ENCODE assay signal across 13 cellular contexts in the genomic region with DNA sequence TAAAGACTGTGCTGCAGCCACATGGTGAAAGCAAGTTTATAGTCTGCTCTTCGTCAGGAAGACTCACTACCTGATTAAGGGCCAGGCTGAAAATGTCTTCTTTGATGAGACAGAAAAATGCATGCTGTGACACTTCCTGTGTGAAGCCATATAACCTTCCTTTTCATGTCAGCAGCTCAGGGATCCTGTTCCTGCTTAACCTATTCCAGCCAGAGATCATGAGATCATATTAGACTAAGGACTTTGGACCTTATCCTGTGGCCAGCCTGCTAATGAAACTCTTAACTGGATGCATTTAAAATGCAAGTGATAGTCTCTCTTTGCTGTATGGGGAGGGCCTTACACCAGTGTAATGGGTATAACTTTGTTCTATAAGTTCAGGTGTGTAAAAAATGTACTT.
DNase-seq lines count a peak whose midpoint lies in the region; ATAC-seq and TF ChIP-seq lines count a peak whose summit lies in the region.
"Had no signal": no experiment of that assay in that cellular context is flagged by ENCODE, and none has a peak within 500 bp of the region (broad histone marks: within the 10 kb centered on the region; RNA-seq: fewer than 3 reads in every experiment).

No MANE protein-coding gene starts in this region.

- H3K4me3 Mint-ChIP-seq in activated naive CD8-positive, alpha-beta T cell treated with anti-CD3 and anti-CD28 coated beads, Interleukin-2, amount 10 ng/mL, durations not matched to agents 7 days and 5 days = no peak overlapping the region
- no peak overlapping the region for H3K4me3 Mint-ChIP-seq in activated naive CD8-positive, alpha-beta T cell treated with anti-CD3 and anti-CD28 coated beads, Interleukin-2, amount 50 U/mL, for 24 hours
- no peak overlapping the region for H3K4me3 Mint-ChIP-seq in stimulated activated effector memory CD8-positive, alpha-beta T cell treated with anti-CD3 and anti-CD28 coated beads, Interleukin-12 subunit alpha, Interleukin-12 subunit beta, amount 100 ng/mL, for 72 hours
- H3K4me3 Mint-ChIP-seq: activated T-cell treated with anti-CD3 and anti-CD28 coated beads, Interleukin-2, amount 50 U/mL, for 4 hours had no signal

- peaks cover 9% of the 10 kb centered on the region for H3K4me1 Mint-ChIP-seq in activated naive CD8-positive, alpha-beta T cell treated with anti-CD3 and anti-CD28 coated beads, Interleukin-2, amount 10 ng/mL, durations not matched to agents 7 days and 5 days
- H3K4me1 Mint-ChIP-seq in activated naive CD8-positive, alpha-beta T cell treated with anti-CD3 and anti-CD28 coated beads, Interleukin-2, amount 50 U/mL, for 24 hours = peaks cover 12% of the 10 kb centered on the region
- peaks cover 17% of the 10 kb centered on the region for H3K4me1 Mint-ChIP-seq in stimulated activated effector memory CD8-positive, alpha-beta T cell treated with anti-CD3 and anti-CD28 coated beads, Interleukin-12 subunit alpha, Interleukin-12 subunit beta, amount 100 ng/mL, for 72 hours

- H3K9me3 ChIP-seq in colonic mucosa = no peaks in the 10 kb centered on the region
- H3K9me3 ChIP-seq in esophagus muscularis mucosa = no peaks in the 10 kb centered on the region
- H3K9me3 ChIP-seq: transverse colon had no signal

- H3K27me3 Mint-ChIP-seq in activated naive CD8-positive, alpha-beta T cell treated with anti-CD3 and anti-CD28 coated beads, Interleukin-2, amount 10 ng/mL, durations not matched to agents 7 days and 5 days = no peaks in the 10 kb centered on the region
- H3K27me3 Mint-ChIP-seq in activated naive CD8-positive, alpha-beta T cell treated with anti-CD3 and anti-CD28 coated beads, Interleukin-2, amount 50 U/mL, for 24 hours = no peaks in the 10 kb centered on the region

- H3K27me3 ChIP-seq in colonic mucosa = no peaks in the 10 kb centered on the region
- H3K27me3 ChIP-seq in esophagus muscularis mucosa = no peaks in the 10 kb centered on the region
- H3K27me3 ChIP-seq: transverse colon had no signal

- H3K36me3 ChIP-seq in colonic mucosa (no peaks in the 10 kb centered on the region), esophagus muscularis mucosa (no peaks in the 10 kb centered on the region)
- H3K36me3 ChIP-seq: transverse colon had no signal

- 83% methylated on average over 1 of the region's 1 CpG for WGBS in esophagus muscularis mucosa

- TF ChIP-seq CTCF in NB4 (IDR thresholded peaks at IDR 0.05; ENCODE audit: low read depth, low read length) (no peak), colonic mucosa (IDR thresholded peaks at IDR 0.05) (no peak), esophagus muscularis mucosa (IDR thresholded peaks at IDR 0.05) (no peak)

- TF ChIP-seq EP300 in esophagus muscularis mucosa (IDR thresholded peaks at IDR 0.05) = no peak

- intact Hi-C loops in colonic mucosa (cut with DNase I) (no loop called here), esophagus muscularis mucosa (cut with DNase I) (no loop called here)

- H3K27ac ChIP-seq in colonic mucosa (no peak overlapping the region), esophagus muscularis mucosa (replicated peaks in 1 of 4) (no peak overlapping the region)

- no peaks in the 10 kb centered on the region for H3K36me3 Mint-ChIP-seq in activated naive CD8-positive, alpha-beta T cell treated with anti-CD3 and anti-CD28 coated beads, Interleukin-2, amount 10 ng/mL, durations not matched to agents 7 days and 5 days
- H3K36me3 Mint-ChIP-seq in activated naive CD8-positive, alpha-beta T cell treated with anti-CD3 and anti-CD28 coated beads, Interleukin-2, amount 50 U/mL, for 24 hours (ENCODE audit: low read depth) = no peaks in the 10 kb centered on the region
- no peaks in the 10 kb centered on the region for H3K36me3 Mint-ChIP-seq in stimulated activated effector memory CD8-positive, alpha-beta T cell treated with anti-CD3 and anti-CD28 coated beads, Interleukin-12 subunit alpha, Interleukin-12 subunit beta, amount 100 ng/mL, for 72 hours

- no peaks in the 10 kb centered on the region for H3K9me3 Mint-ChIP-seq in activated naive CD8-positive, alpha-beta T cell treated with anti-CD3 and anti-CD28 coated beads, Interleukin-2, amount 10 ng/mL, durations not matched to agents 7 days and 5 days
- no peaks in the 10 kb centered on the region for H3K9me3 Mint-ChIP-seq in activated naive CD8-positive, alpha-beta T cell treated with anti-CD3 and anti-CD28 coated beads, Interleukin-2, amount 50 U/mL, for 24 hours
- H3K9me3 Mint-ChIP-seq in stimulated activated effector memory CD8-positive, alpha-beta T cell treated with anti-CD3 and anti-CD28 coated beads, Interleukin-12 subunit alpha, Interleukin-12 subunit beta, amount 100 ng/mL, for 72 hours = no peaks in the 10 kb centered on the region
- H3K9me3 Mint-ChIP-seq: activated T-cell treated with anti-CD3 and anti-CD28 coated beads, Interleukin-2, amount 50 U/mL, for 4 hours had no signal

- H3K4me3 ChIP-seq in NB4 (ENCODE audit: low read depth, low read length) = no peak overlapping the region
- H3K4me3 ChIP-seq in colonic mucosa = no peak overlapping the region
- H3K4me3 ChIP-seq in esophagus muscularis mucosa = no peak overlapping the region
- H3K4me3 ChIP-seq: transverse colon had no signal

- TF ChIP-seq POLR2A in NB4 (IDR thresholded peaks at IDR 0.05; ENCODE audit: extremely low read depth, insufficient read length) = no peak
- no peak for TF ChIP-seq POLR2A in esophagus muscularis mucosa (IDR thresholded peaks at IDR 0.05; ENCODE audit: low read depth)

- DNase-seq in activated naive CD8-positive, alpha-beta T cell treated with anti-CD3 and anti-CD28 coated beads, Interleukin-2, amount 10 ng/mL, durations not matched to agents 7 days and 5 days = no peak
- no peak for DNase-seq in activated naive CD8-positive, alpha-beta T cell treated with anti-CD3 and anti-CD28 coated beads, Interleukin-2, amount 50 U/mL, for 24 hours
- DNase-seq in NB4 (ENCODE audit: low read depth) = peak; percentile 63
- peak; percentile 28 for DNase-seq in colonic mucosa
- no peak for DNase-seq in stimulated activated effector memory CD8-positive, alpha-beta T cell treated with anti-CD3 and anti-CD28 coated beads, Interleukin-12 subunit alpha, Interleukin-12 subunit beta, amount 100 ng/mL, for 72 hours (ENCODE audit: low spot score in 2 of 2)
- no peak for DNase-seq in esophagus muscularis mucosa (ENCODE audit: extremely low spot score)
- no peak for DNase-seq in UCSD-AML1 (lab: John Stamatoyannopoulos, UW; ENCODE audit: unreplicated experiment)
- DNase-seq: activated T-cell treated with anti-CD3 and anti-CD28 coated beads, Interleukin-2, amount 50 U/mL, for 4 hours; EL; GOT3; stimulated activated CD4-positive, alpha-beta T cell treated with anti-CD3 and anti-CD28 coated beads, Interleukin-1b, Interleukin-23, amount 100 ng/mL, for 48 hours; transverse colon had no signal

- POLR2A ChIA-PET in activated naive CD8-positive, alpha-beta T cell treated with anti-CD3 and anti-CD28 coated beads, Interleukin-2, amount 10 ng/mL, durations not matched to agents 7 days and 5 days (lab: Charles Lee) = no interaction called here

- H3K4me1 ChIP-seq in colonic mucosa (no peaks in the 10 kb centered on the region), esophagus muscularis mucosa (no peaks in the 10 kb centered on the region)

- H3K9ac ChIP-seq in colonic mucosa (ENCODE audit: low read depth in 2 of 2, low read length in 2 of 2) = no peak overlapping the region

- peak; percentile 45 for ATAC-seq in activated naive CD8-positive, alpha-beta T cell treated with anti-CD3 and anti-CD28 coated beads, Interleukin-2, amount 10 ng/mL, durations not matched to agents 7 days and 5 days (ENCODE audit: low read depth)
- no peak for ATAC-seq in activated naive CD8-positive, alpha-beta T cell treated with anti-CD3 and anti-CD28 coated beads, Interleukin-2, amount 50 U/mL, for 24 hours
- peak; percentile 51 for ATAC-seq in stimulated activated effector memory CD8-positive, alpha-beta T cell treated with anti-CD3 and anti-CD28 coated beads, Interleukin-12 subunit alpha, Interleukin-12 subunit beta, amount 100 ng/mL, for 72 hours
- ATAC-seq in GM18519 (IDR thresholded peaks at IDR 0.05; ENCODE audit: low FRiP score, unreplicated experiment) = no peak

- no peak overlapping the region for H3K27ac Mint-ChIP-seq in activated naive CD8-positive, alpha-beta T cell treated with anti-CD3 and anti-CD28 coated beads, Interleukin-2, amount 10 ng/mL, durations not matched to agents 7 days and 5 days
- no peak overlapping the region for H3K27ac Mint-ChIP-seq in activated naive CD8-positive, alpha-beta T cell treated with anti-CD3 and anti-CD28 coated beads, Interleukin-2, amount 50 U/mL, for 24 hours
- H3K27ac Mint-ChIP-seq in stimulated activated effector memory CD8-positive, alpha-beta T cell treated with anti-CD3 and anti-CD28 coated beads, Interleukin-12 subunit alpha, Interleukin-12 subunit beta, amount 100 ng/mL, for 72 hours = no peak overlapping the region

Comparison
In these comparisons a context has a peak if more than half of its experiments do, and no peak if none do; other contexts are left out.
1. ATAC-seq: peak in activated naive CD8-positive, alpha-beta T cell treated with anti-CD3 and anti-CD28 coated beads, Interleukin-2, amount 10 ng/mL, durations not matched to agents 7 days and 5 days (single experiment) and stimulated activated effector memory CD8-positive, alpha-beta T cell treated with anti-CD3 and anti-CD28 coated beads, Interleukin-12 subunit alpha, Interleukin-12 subunit beta, amount 100 ng/mL, for 72 hours (single experiment); none in activated naive CD8-positive, alpha-beta T cell treated with anti-CD3 and anti-CD28 coated beads, Interleukin-2, amount 50 U/mL, for 24 hours (single experiment) and GM18519 (single experiment).
2. DNase-seq: peak in NB4 (single experiment) and colonic mucosa (single experiment); none in activated naive CD8-positive, alpha-beta T cell treated with anti-CD3 and anti-CD28 coated beads, Interleukin-2, amount 10 ng/mL, durations not matched to agents 7 days and 5 days (single experiment), activated naive CD8-positive, alpha-beta T cell treated with anti-CD3 and anti-CD28 coated beads, Interleukin-2, amount 50 U/mL, for 24 hours (single experiment), stimulated activated effector memory CD8-positive, alpha-beta T cell treated with anti-CD3 and anti-CD28 coated beads, Interleukin-12 subunit alpha, Interleukin-12 subunit beta, amount 100 ng/mL, for 72 hours (0 of 2), esophagus muscularis mucosa (single experiment) and UCSD-AML1 (single experiment).